Comparison of ENCODE assay signal across 8 cellular contexts in the genomic region with DNA sequence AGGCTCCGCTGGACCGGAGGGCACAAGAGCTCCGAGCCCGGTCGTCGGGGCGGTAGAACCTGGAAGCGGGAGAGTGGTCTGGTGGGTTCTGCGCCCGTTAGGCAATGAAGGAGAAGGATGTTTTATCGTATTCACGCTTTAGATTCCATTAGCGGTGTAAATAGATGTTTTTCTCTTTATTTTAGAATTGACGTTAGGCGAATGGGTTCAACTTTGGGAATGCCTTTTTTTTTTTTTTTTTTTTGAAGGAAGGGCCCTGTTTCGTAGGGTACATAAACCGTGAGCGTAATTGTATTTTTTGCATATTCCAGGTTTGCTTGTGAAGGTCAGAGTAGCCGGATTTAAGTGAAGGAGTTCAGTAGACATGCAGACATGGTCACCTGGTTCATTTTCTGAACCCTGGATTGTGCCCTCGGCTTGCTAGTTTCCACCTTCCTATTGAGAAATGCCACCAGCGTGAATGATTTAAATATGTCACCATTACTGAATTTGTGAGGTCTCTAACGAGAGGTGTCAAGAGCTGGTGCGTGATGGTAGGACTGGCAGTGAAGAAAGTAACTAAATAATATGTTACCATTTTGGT. TPM values are rescaled to one million over a fixed set of nuclear protein-coding genes. Genes with fewer than 3 reads are reported as not detected.
DNase-seq lines count a peak whose midpoint lies in the region; ATAC-seq and TF ChIP-seq lines count a peak whose summit lies in the region.

No MANE protein-coding gene starts in this region.

- CTCF ChIA-PET in Caco-2 (lab: Charles Lee), result interaction anchor here (2.0 to 2.3 kb wide), 2 partner anchors 10 to 11 kb away, joined by 11 to 13 read pairs; a partner anchor contains a TSS

- peaks cover 17% of the 10 kb centered on the region for H3K36me3 Mint-ChIP-seq in Caco-2 (ENCODE audit: insufficient read depth, unreplicated experiment)

- no peak overlapping the region for H2BK12ac ChIP-seq in neuronal stem cell (ENCODE audit: low read length)

- DNase-seq in Caco-2 (no peak), LNCaP clone FGC (ENCODE audit: low read depth) (no peak), neuronal stem cell (ENCODE audit: low spot score) (no peak), ecto neural progenitor cell (ENCODE audit: low spot score) (no peak), cerebellar nuclear complex (lab: John Stamatoyannopoulos, UW) (no peak)
- no peak for DNase-seq in stimulated activated CD4-positive, alpha-beta T cell treated with anti-CD3 and anti-CD28 coated beads, Interleukin-4, amount 100 ng/mL, for 4 hours

- no peak overlapping the region for H4K8ac ChIP-seq in neuronal stem cell (ENCODE audit: low read depth, low read length)

- H3K9me3 ChIP-seq in Caco-2 (peaks cover 4% of the 10 kb centered on the region; the same call in 1 of the 2 replicates), ectodermal cell (ENCODE audit: control insufficient read depth, low read length) (no peaks in the 10 kb centered on the region), neuronal stem cell (replicated peaks in 1 of 2; ENCODE audit: control insufficient read depth in 2 of 2, insufficient read depth in 1 of 2, low read depth in 1 of 2, low read length in 2 of 2) (no peaks in the 10 kb centered on the region)

- H3K4me1 ChIP-seq in Caco-2, result peaks cover 3% of the 10 kb centered on the region; the same call in 1 of the 2 replicates
- H3K4me1 ChIP-seq in ectodermal cell (ENCODE audit: control insufficient read depth, insufficient read depth, low read length), result no peaks in the 10 kb centered on the region
- H3K4me1 ChIP-seq in neuronal stem cell (ENCODE audit: control insufficient read depth in 2 of 2, insufficient read depth in 1 of 2, low read depth in 1 of 2, low read length in 2 of 2), result peaks cover 4% of the 10 kb centered on the region in 2 donors

- no peak overlapping the region for H2AK5ac ChIP-seq in neuronal stem cell (ENCODE audit: low read depth, low read length)

- no peak overlapping the region for H3K23ac ChIP-seq in neuronal stem cell (ENCODE audit: low read depth, low read length, poor library complexity)

- no peaks in the 10 kb centered on the region for H3K36me3 ChIP-seq in Caco-2 (ENCODE audit: control insufficient read depth, insufficient read depth, low read length)
- no peaks in the 10 kb centered on the region for H3K36me3 ChIP-seq in ectodermal cell (ENCODE audit: control insufficient read depth, insufficient read depth, low read length)
- H3K36me3 ChIP-seq in neuronal stem cell (replicated peaks in 1 of 2; ENCODE audit: control insufficient read depth in 2 of 2, insufficient read depth in 2 of 2, low read length in 2 of 2), result peaks cover 0 to 18% of the 10 kb centered on the region in 2 donors

- BruUV-seq in Caco-2 (replicated peaks; lab: Mats Ljungman, UMichigan), result TSS peak; percentile 83

- peak overlapping the region; percentile 66 for H3K4me2 ChIP-seq in neuronal stem cell (ENCODE audit: insufficient read depth, low read length, poor library complexity, severe bottlenecking)

- H3K27ac Mint-ChIP-seq in Caco-2 (ENCODE audit: unreplicated experiment), result peak overlapping the region; percentile 81

- no peak overlapping the region for H3K14ac ChIP-seq in neuronal stem cell (ENCODE audit: low read length)

- peak overlapping the region; percentile 88 for H3K27ac ChIP-seq in ectodermal cell (ENCODE audit: insufficient read depth, low read depth, low read length, poor library complexity, severe bottlenecking)
- peak overlapping the region; percentile 98 for H3K27ac ChIP-seq in neuronal stem cell (replicated peaks; ENCODE audit: low read length)

- no peaks in the 10 kb centered on the region for H3K79me1 ChIP-seq in neuronal stem cell (ENCODE audit: low read depth, low read length)

- H2BK5ac ChIP-seq in neuronal stem cell (ENCODE audit: low read length), result no peak overlapping the region

- H3K4ac ChIP-seq in neuronal stem cell (ENCODE audit: low read length), result no peak overlapping the region

- H3K27me3 Mint-ChIP-seq in Caco-2 (ENCODE audit: insufficient read depth, unreplicated experiment), result no peaks in the 10 kb centered on the region

- H2AFZ ChIP-seq in neuronal stem cell (ENCODE audit: low read length), result peak overlapping the region; percentile 87

- H3K27me3 ChIP-seq in Caco-2 (replicated peaks; ENCODE audit: control insufficient read depth, insufficient read depth, low read length) (no peaks in the 10 kb centered on the region), ectodermal cell (ENCODE audit: control insufficient read depth, insufficient read depth, low read length, poor library complexity, severe bottlenecking) (no peaks in the 10 kb centered on the region), neuronal stem cell (ENCODE audit: control insufficient read depth in 3 of 3, insufficient read depth in 3 of 3, low read depth in 1 of 3, low read length in 3 of 3) (peaks cover 0 to 5% (median 0%) of the 10 kb centered on the region in 3 experiments)

- no peak for TF ChIP-seq CTCF in Caco-2 (IDR thresholded peaks at IDR 0.05; ENCODE audit: insufficient read depth in 1 of 2, low read depth in 1 of 2, low read length in 1 of 2, severe bottlenecking in 1 of 2, unreplicated experiment in 1 of 2)
- no peak for TF ChIP-seq CTCF in LNCaP clone FGC (IDR thresholded peaks at IDR 0.05; ENCODE audit: control insufficient read depth, extremely low read depth, insufficient read depth)

- no peaks in the 10 kb centered on the region for H3K4me1 Mint-ChIP-seq in Caco-2 (ENCODE audit: low read depth, unreplicated experiment)

- H3K4me3 Mint-ChIP-seq in Caco-2 (ENCODE audit: unreplicated experiment), result peak overlapping the region; percentile 81

- POLR2A ChIA-PET in Caco-2 (lab: Charles Lee), result interaction anchor here (0.5 to 2.0 kb wide), 6 partner anchors 10 to 1660 kb away, joined by 3 to 41 read pairs (median 7); a partner anchor contains a TSS

- WGBS in ectodermal cell, 2 experiments, result 15 to 16% methylated on average over 23 of the region's 23 CpGs
- WGBS in neuronal stem cell (ENCODE audit: extremely low coverage in 2 of 2, insufficient read length in 2 of 2, insufficient replicate concordance in 1 of 2), 2 donors, result no CpG with 5 or more reads among the region's 23 CpGs

- peak overlapping the region; percentile 99 for H3K9ac ChIP-seq in neuronal stem cell (ENCODE audit: low read depth, low read length, poor library complexity)

- peak overlapping the region; percentile 100 for H3K18ac ChIP-seq in neuronal stem cell (ENCODE audit: low read length)

- no peak for ATAC-seq in HG03095 (IDR thresholded peaks at IDR 0.05; ENCODE audit: unreplicated experiment)

- no peak overlapping the region for H4K91ac ChIP-seq in neuronal stem cell (ENCODE audit: low read depth, low read length, poor library complexity)

- no peaks in the 10 kb centered on the region for H3K9me3 Mint-ChIP-seq in Caco-2 (ENCODE audit: unreplicated experiment)

- no peak overlapping the region for H2BK120ac ChIP-seq in neuronal stem cell (ENCODE audit: low read depth, low read length)

- intact Hi-C loops in Caco-2 (cut with micrococcal nuclease; ENCODE audit: unreplicated experiment), result loop anchor here (1.0 to 5.0 kb wide), 2 partner anchors 11 to 147 kb away; a partner anchor contains a TSS

- no peak overlapping the region for H2BK15ac ChIP-seq in neuronal stem cell (ENCODE audit: low read length)

- peak overlapping the region; percentile 68 for H3K4me3 ChIP-seq in Caco-2 (ENCODE audit: low read depth, low read length)
- H3K4me3 ChIP-seq in LNCaP clone FGC (ENCODE audit: low read depth, low read length), result peak overlapping the region; percentile 99
- peak overlapping the region; percentile 77 for H3K4me3 ChIP-seq in ectodermal cell (ENCODE audit: insufficient read depth, low read depth, low read length)
- peak overlapping the region; percentile 77 to 92 for H3K4me3 ChIP-seq in neuronal stem cell (ENCODE audit: low read length in 2 of 2)

RNA-seq across cellular contexts. Expression of a gene that starts 0.8 kb away (rescaled TPM):
- total RNA-seq in Caco-2 (2022), result 69.8 and 74.1 TPM in 2 replicates
- 136 TPM for polyA plus RNA-seq in ectodermal cell (2013, experiment 1 of 4)
- polyA plus RNA-seq in ectodermal cell (2013, experiment 2 of 4), result 143 TPM
- 103 TPM for polyA plus RNA-seq in ectodermal cell (2013, experiment 3 of 4)
- 110 TPM for polyA plus RNA-seq in ectodermal cell (2013, experiment 4 of 4)
- polyA plus RNA-seq in neuronal stem cell (2013, experiment 1 of 2), result 86.7 TPM
- 85.7 TPM for polyA plus RNA-seq in neuronal stem cell (2013, experiment 2 of 2)

RNA-seq across cellular contexts. Expression of a gene that starts 11.1 kb away (rescaled TPM):
- 7.4 and 7.7 TPM in 2 replicates for total RNA-seq in Caco-2 (2022)
- polyA plus RNA-seq in ectodermal cell (2013, experiment 1 of 4), result 10.0 TPM
- polyA plus RNA-seq in ectodermal cell (2013, experiment 2 of 4), result 7.7 TPM
- polyA plus RNA-seq in ectodermal cell (2013, experiment 3 of 4), result 7.5 TPM
- 7.8 TPM for polyA plus RNA-seq in ectodermal cell (2013, experiment 4 of 4)
- polyA plus RNA-seq in neuronal stem cell (2013, experiment 1 of 2), result 5.6 TPM
- 5.6 TPM for polyA plus RNA-seq in neuronal stem cell (2013, experiment 2 of 2)

RNA-seq across cellular contexts. Expression of a gene that starts 37.1 kb away (rescaled TPM):
- total RNA-seq in Caco-2 (2022), result 11.8 and 13.6 TPM in 2 replicates
- 1.1 TPM for polyA plus RNA-seq in ectodermal cell (2013, experiment 1 of 4)
- polyA plus RNA-seq in ectodermal cell (2013, experiment 2 of 4), result 1.5 TPM
- polyA plus RNA-seq in ectodermal cell (2013, experiment 3 of 4), result 0.91 TPM
- 2.9 TPM for polyA plus RNA-seq in ectodermal cell (2013, experiment 4 of 4)
- polyA plus RNA-seq in neuronal stem cell (2013, experiment 1 of 2), result 0.81 TPM
- 0.64 TPM for polyA plus RNA-seq in neuronal stem cell (2013, experiment 2 of 2)
